8 cellular contexts compared by ENCODE assay signal in the genomic region with DNA sequence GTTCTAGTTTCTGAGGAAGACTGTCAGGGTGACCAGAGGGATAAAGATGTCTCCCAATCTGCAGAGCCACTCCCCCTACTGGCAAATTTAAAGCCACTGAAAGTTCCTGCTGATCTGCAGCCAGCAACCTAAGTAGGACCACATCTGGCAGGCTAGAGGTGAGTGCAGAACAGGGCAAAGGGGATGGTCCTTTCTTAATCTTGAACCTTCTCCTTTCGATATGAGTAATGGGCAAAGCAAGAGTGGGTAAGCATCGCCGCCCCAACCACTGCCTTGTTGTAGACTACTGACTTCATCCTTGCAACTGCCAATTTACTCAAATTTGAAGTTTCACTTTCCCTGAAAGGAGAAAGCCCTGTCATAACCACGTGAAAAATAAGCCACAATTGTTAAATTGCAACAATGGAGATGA. TPM values are rescaled to one million over a fixed set of nuclear protein-coding genes. Genes with fewer than 3 reads are reported as not detected.
DNase-seq lines count a peak whose midpoint lies in the region; ATAC-seq, FAIRE-seq and TF ChIP-seq lines count a peak whose summit lies in the region.

No MANE protein-coding gene starts in this region.

- ATAC-seq in GM21515 (IDR thresholded peaks at IDR 0.05; ENCODE audit: unreplicated experiment) (peak; percentile 93), HG03571 (IDR thresholded peaks at IDR 0.05; ENCODE audit: unreplicated experiment) (peak; percentile 97)

- peak; percentile 37 for TF ChIP-seq CTCF in GM13976 (IDR thresholded peaks at IDR 0.05; ENCODE audit: borderline replicate concordance, control extremely low read depth, extremely low read depth, insufficient read depth, missing control alignments)

- in situ Hi-C loops in GM13976 (cut with MboI; ENCODE audit: low sequenced_read_pairs, unreplicated experiment), result no loop called here

- no peaks in the 10 kb centered on the region for H3K27me3 ChIP-seq in small intestine (ENCODE audit: control insufficient read depth in 2 of 2, insufficient read depth in 2 of 2, low read length in 2 of 2)

- H3K36me3 ChIP-seq in small intestine (ENCODE audit: control insufficient read depth in 2 of 2, insufficient read depth in 2 of 2, low read length in 2 of 2), result no peaks in the 10 kb centered on the region

- 57 to 65% (median 59%) methylated on average over 4 of the region's 4 CpGs for WGBS in small intestine, 3 donors

- DNase-seq in GM13976 (ENCODE audit: low spot score), result peak; percentile 72
- peak; percentile 11 to 40 (median 28) for DNase-seq in activated CD8-positive, alpha-beta memory T cell treated with anti-CD3 and anti-CD28 coated beads for 48 hours (ENCODE audit: low read depth in 2 of 3, low spot score in 2 of 3)
- peak; percentile 26 for DNase-seq in stimulated activated CD4-positive, alpha-beta T cell treated with anti-CD3 and anti-CD28 coated beads, Interleukin-12 subunit alpha, Interleukin-12 subunit beta, amount 100 ng/mL, for 4 hours
- DNase-seq in small intestine, result no peak
- no peak for DNase-seq in NCI-H510A (lab: John Stamatoyannopoulos, UW)
- DNase-seq in ecto neural progenitor cell (ENCODE audit: low spot score), result no peak

- no peaks in the 10 kb centered on the region for H3K9me3 ChIP-seq in small intestine (ENCODE audit: control insufficient read depth, low read depth)

- no peak overlapping the region for H3K27ac ChIP-seq in small intestine (ENCODE audit: low read depth in 1 of 2, low read length in 1 of 2)

- no peak overlapping the region for H3K4me3 ChIP-seq in small intestine (ENCODE audit: low read depth in 1 of 2, low read length in 2 of 2)

- no peak for FAIRE-seq in small intestine (lab: Jason Lieb, UNC)

- no peaks in the 10 kb centered on the region for H3K4me1 ChIP-seq in small intestine (ENCODE audit: control insufficient read depth in 2 of 2, insufficient read depth in 1 of 2, low read depth in 1 of 2, low read length in 1 of 2)

RNA-seq across cellular contexts. Expression of gene SCUBE2, which starts 30.7 kb away (rescaled TPM):
- 1 to 10 TPM in 1 of 3 donors, under 1 TPM in 1, not detected in 1; under 0.01 to 8.8 TPM for polyA plus RNA-seq in small intestine

RNA-seq across cellular contexts. Expression of gene NRIP3, which starts 56.9 kb away (rescaled TPM):
- under 1 TPM in 1 of 3 donors, not detected in 2; 0.70 TPM for polyA plus RNA-seq in small intestine

Comparison
In these comparisons a context has a peak if more than half of its experiments do, and no peak if none do; other contexts are left out.
1. DNase-seq: peak in GM13976 (single experiment), activated CD8-positive, alpha-beta memory T cell treated with anti-CD3 and anti-CD28 coated beads for 48 hours (3 of 3) and stimulated activated CD4-positive, alpha-beta T cell treated with anti-CD3 and anti-CD28 coated beads, Interleukin-12 subunit alpha, Interleukin-12 subunit beta, amount 100 ng/mL, for 4 hours (single experiment); none in small intestine (single experiment), NCI-H510A (single experiment) and ecto neural progenitor cell (single experiment).